In the genomic region with DNA sequence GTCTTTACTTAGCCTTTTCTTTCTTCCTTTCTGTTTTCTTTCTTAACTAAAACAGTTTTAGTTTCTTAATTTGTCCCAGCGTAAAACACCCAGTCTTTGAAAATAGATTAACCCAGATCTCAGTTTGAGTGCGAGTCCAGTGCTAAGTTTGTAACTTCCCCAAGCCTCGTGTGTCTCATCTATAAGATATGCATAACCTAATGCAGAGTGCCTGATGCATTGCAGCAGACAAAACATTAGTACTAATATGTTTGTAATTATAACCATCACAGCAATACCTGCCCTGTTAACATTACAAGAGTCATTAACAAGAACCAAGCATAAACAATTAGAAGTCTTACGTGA, we compare ENCODE assay signal across 8 cellular contexts. TPM values are rescaled to one million over a fixed set of nuclear protein-coding genes. Genes with fewer than 3 reads are reported as not detected.
DNase-seq lines count a peak whose midpoint lies in the region; ATAC-seq and TF ChIP-seq lines count a peak whose summit lies in the region.

No MANE protein-coding gene starts in this region.

- TF ChIP-seq CTCF in choroid plexus epithelial cell (conservative IDR thresholded peaks at IDR 0.05; ENCODE audit: low read depth, low read length) = no peak

- peak overlapping the region; percentile 98 for H3K4me3 Mint-ChIP-seq in activated naive CD4-positive, alpha-beta T cell treated with anti-CD3 and anti-CD28 coated beads for 36 hours

- H3K27me3 ChIP-seq in mononuclear cell (ENCODE audit: insufficient read depth, low read length) = no peaks in the 10 kb centered on the region

- peak overlapping the region; percentile 99 for H3K27ac Mint-ChIP-seq in activated naive CD4-positive, alpha-beta T cell treated with anti-CD3 and anti-CD28 coated beads for 36 hours

- H3K4me1 Mint-ChIP-seq in activated naive CD4-positive, alpha-beta T cell treated with anti-CD3 and anti-CD28 coated beads for 36 hours (ENCODE audit: low read depth) = peaks cover 30% of the 10 kb centered on the region

- intact Hi-C loops in activated naive CD4-positive, alpha-beta T cell treated with anti-CD3 and anti-CD28 coated beads for 36 hours (cut with micrococcal nuclease) = loop anchor here (5.0 kb wide), 1 partner anchor 1307 kb away; a partner anchor contains a TSS

- no peak for DNase-seq in activated naive CD4-positive, alpha-beta T cell treated with anti-CD3 and anti-CD28 coated beads for 36 hours
- DNase-seq in activated naive CD4-positive, alpha-beta T cell (lab: John Stamatoyannopoulos, UW) = no peak
- DNase-seq in NCI-H748 treated with DMSO at 0.1 percent for 48 hours (lab: John Stamatoyannopoulos, UW) = peak; percentile 33
- peak; percentile 54 for DNase-seq in choroid plexus epithelial cell (ENCODE audit: low read depth)
- DNase-seq in activated CD4-positive, CD25-positive, alpha-beta regulatory T cell treated with anti-CD3 and anti-CD28 coated beads, Interleukin-2, amount 50 U/mL, for 72 hours = no peak

- no peaks in the 10 kb centered on the region for H3K9me3 ChIP-seq in mononuclear cell (ENCODE audit: low read depth, low read length)

- peaks cover 28% of the 10 kb centered on the region for H3K4me1 ChIP-seq in mononuclear cell (ENCODE audit: insufficient read depth, low read length)

- peaks cover 1% of the 10 kb centered on the region for H3K36me3 Mint-ChIP-seq in activated naive CD4-positive, alpha-beta T cell treated with anti-CD3 and anti-CD28 coated beads for 36 hours (ENCODE audit: low read depth)

- peak overlapping the region; percentile 72 for H3K4me3 ChIP-seq in choroid plexus epithelial cell (ENCODE audit: low read depth, low read length)
- peak overlapping the region; percentile 70 for H3K4me3 ChIP-seq in mononuclear cell (ENCODE audit: low read length)

- H3K27me3 Mint-ChIP-seq in activated naive CD4-positive, alpha-beta T cell treated with anti-CD3 and anti-CD28 coated beads for 36 hours (ENCODE audit: low read depth) = no peaks in the 10 kb centered on the region

- H3K9me3 Mint-ChIP-seq in activated naive CD4-positive, alpha-beta T cell treated with anti-CD3 and anti-CD28 coated beads for 36 hours = no peaks in the 10 kb centered on the region

- ATAC-seq in HG03442 (IDR thresholded peaks at IDR 0.05; ENCODE audit: unreplicated experiment) (no peak), GM21825 (IDR thresholded peaks at IDR 0.05; ENCODE audit: unreplicated experiment) (no peak)

- CTCF ChIA-PET in activated naive CD4-positive, alpha-beta T cell treated with anti-CD3 and anti-CD28 coated beads for 36 hours (lab: Charles Lee) = no interaction called here

RNA-seq across cellular contexts. Expression of a gene that starts 0.5 kb away (rescaled TPM):
- total RNA-seq in activated naive CD4-positive, alpha-beta T cell treated with anti-CD3 and anti-CD28 coated beads for 36 hours = 1 to 10 TPM; 4.7 to 5.1 TPM
- total RNA-seq in mononuclear cell = 6.1 TPM

Comparison
In these comparisons a context has a peak if more than half of its experiments do, and no peak if none do; other contexts are left out.
1. DNase-seq: peak in NCI-H748 treated with DMSO at 0.1 percent for 48 hours (single experiment) and choroid plexus epithelial cell (single experiment); none in activated naive CD4-positive, alpha-beta T cell treated with anti-CD3 and anti-CD28 coated beads for 36 hours (single experiment), activated naive CD4-positive, alpha-beta T cell (0 of 4) and activated CD4-positive, CD25-positive, alpha-beta regulatory T cell treated with anti-CD3 and anti-CD28 coated beads, Interleukin-2, amount 50 U/mL, for 72 hours (single experiment).